In genomic region chr16:48353565-48354163, GRCh38 we compare ENCODE assay signal across 8 cellular contexts. TPM values are rescaled to one million over a fixed set of nuclear protein-coding genes. Genes with fewer than 3 reads are reported as not detected.
DNase-seq lines count a peak whose midpoint lies in the region; ATAC-seq and TF ChIP-seq lines count a peak whose summit lies in the region.

No MANE protein-coding gene starts in this region.

- peak; percentile 90 for TF ChIP-seq CTCF in PC-9 (conservative IDR thresholded peaks at IDR 0.05)
- peak; percentile 86 for TF ChIP-seq CTCF in tibial artery (IDR thresholded peaks at IDR 0.05)

- intact Hi-C loops in PC-9 (cut with micrococcal nuclease; ENCODE audit: unreplicated experiment), result loop anchor here (1.0 to 5.0 kb wide), 4 partner anchors 104 to 277 kb away; no protein-coding TSS in a partner anchor
- intact Hi-C loops in tibial artery (cut with DNase I; ENCODE audit: low total_unique reads), result loop anchor here (5.0 kb wide), 1 partner anchor 189 kb away; no protein-coding TSS in a partner anchor

- BruUV-seq in PC-9 (replicated peaks; lab: Mats Ljungman, UMichigan), result no TSS peak

- H3K36me3 ChIP-seq in PC-9 (ENCODE audit: low read depth) (0 out of 2 replicates have a peak, but pooled peaks cover 15% of the 10 kb centered on the region), tibial artery (peaks cover 19 to 58% (median 33%) of the 10 kb centered on the region in 3 donors)

- no peak overlapping the region for H2AFZ ChIP-seq in PC-9

- DNase-seq in CD1c-positive myeloid dendritic cell (ENCODE audit: extremely low spot score) (peak; percentile 85), HS-5 (ENCODE audit: low read depth) (peak; percentile 6), PC-9 (peak; percentile 58 to 68), fibroblast of gingiva (ENCODE audit: low read depth) (peak; percentile 70), non-pigmented ciliary epithelial cell (ENCODE audit: low read depth) (peak; percentile 32), tibial artery (peak; percentile 63 to 78)
- DNase-seq in activated T-cell treated with anti-CD3 and anti-CD28 coated beads, Interleukin-2, amount 50 U/mL, for 1 hour, result peak; percentile 57

- H3K9me3 ChIP-seq in PC-9 (ENCODE audit: insufficient read depth, low read depth), result no peaks in the 10 kb centered on the region
- no peaks in the 10 kb centered on the region for H3K9me3 ChIP-seq in tibial artery

- H3K4me3 ChIP-seq in PC-9 (no peak overlapping the region), tibial artery (no peak overlapping the region)

- peak; percentile 77 for ATAC-seq in GM19351 (IDR thresholded peaks at IDR 0.05; ENCODE audit: unreplicated experiment)

- H3K4me2 ChIP-seq in PC-9, result no peak overlapping the region

- H4K20me1 ChIP-seq in PC-9 (ENCODE audit: insufficient read depth), result no peaks in the 10 kb centered on the region

- H3K4me1 ChIP-seq in PC-9 (replicated peaks; ENCODE audit: insufficient read depth) (no peaks in the 10 kb centered on the region), tibial artery (peaks cover 0 to 10% (median 2%) of the 10 kb centered on the region in 4 donors)

- 0 out of 2 replicates have a peak, but pooled peaks cover 5% of the 10 kb centered on the region for H3K79me2 ChIP-seq in PC-9 (ENCODE audit: low read depth)

- H3K27ac ChIP-seq in PC-9, result no peak overlapping the region
- no peak overlapping the region for H3K27ac ChIP-seq in tibial artery

- H3F3A ChIP-seq in PC-9 (ENCODE audit: insufficient read depth, low read depth), result peaks cover 23% of the 10 kb centered on the region; the same call in 1 of the 2 replicates

- CTCF ChIA-PET in PC-9 (lab: Charles Lee), result interaction anchor here (0.6 to 2.3 kb wide), 8 partner anchors 36 to 1217 kb away, joined by 4 to 24 read pairs (median 8); no protein-coding TSS in a partner anchor

- no peaks in the 10 kb centered on the region for H3K9me2 ChIP-seq in PC-9 (ENCODE audit: insufficient read depth)

- H3K27me3 ChIP-seq in PC-9 (ENCODE audit: insufficient read depth, low read depth) (no peaks in the 10 kb centered on the region), tibial artery (no peaks in the 10 kb centered on the region)

- POLR2A ChIA-PET in PC-9 (lab: Charles Lee; ENCODE audit: unreplicated experiment), result interaction anchor here (0.6 to 0.7 kb wide), 2 partner anchors 30 to 186 kb away, joined by 8 to 9 read pairs; no protein-coding TSS in a partner anchor

RNA-seq across cellular contexts. Expression of gene SIAH1, which starts 31.5 kb away (rescaled TPM):
- total RNA-seq in PC-9 (2021), result 18.6 and 22.8 TPM in 2 replicates

Comparison
In these comparisons a context has a peak if more than half of its experiments do, and no peak if none do; other contexts are left out.
1. DNase-seq: peak in every context shown above with its lines; median percentile 85 in CD1c-positive myeloid dendritic cell; 70 in tibial artery; 70 in fibroblast of gingiva; 63 in PC-9; 57 in activated T-cell treated with anti-CD3 and anti-CD28 coated beads, Interleukin-2, amount 50 U/mL, for 1 hour; 32 in non-pigmented ciliary epithelial cell; 6 in HS-5.